27 cellular contexts compared by ENCODE assay signal in the genomic region with DNA sequence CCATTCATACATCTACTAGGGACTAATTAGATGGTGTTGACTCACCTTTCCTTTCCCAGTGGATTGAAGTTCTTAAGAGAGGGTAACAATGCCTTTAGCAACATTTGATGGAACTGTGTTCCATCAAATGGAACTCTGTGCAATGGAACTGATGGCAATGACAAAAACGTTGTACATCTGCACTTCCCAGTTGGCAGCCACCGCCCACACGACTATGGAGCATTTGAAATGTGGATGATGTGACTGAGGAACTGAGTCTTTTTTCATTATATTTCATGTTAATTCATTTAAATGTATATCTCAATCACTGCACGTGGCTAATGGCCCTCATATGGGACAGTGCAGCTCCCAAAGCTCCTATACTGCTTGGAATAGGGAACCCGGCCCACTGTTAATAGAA. TPM values are rescaled to one million over a fixed set of nuclear protein-coding genes. Genes with fewer than 3 reads are reported as not detected.
A peak's percentile ranks its signal among the peaks of the same experiment; 100 is the strongest.
DNase-seq lines count a peak whose midpoint lies in the region; ATAC-seq and TF ChIP-seq lines count a peak whose summit lies in the region.
"Had no signal": no experiment of that assay in that cellular context is flagged by ENCODE, and none has a peak within 500 bp of the region (broad histone marks: within the 10 kb centered on the region; RNA-seq: fewer than 3 reads in every experiment).

No MANE protein-coding gene starts in this region.

- H3K9me3 Mint-ChIP-seq in neural progenitor cell: peaks cover 15% of the 10 kb centered on the region
- H3K9me3 Mint-ChIP-seq: CD4-positive, alpha-beta memory T cell; CD8-positive, alpha-beta memory T cell had no signal

- H3K27me3 ChIP-seq in neural progenitor cell (no peaks in the 10 kb centered on the region), upper lobe of right lung (no peaks in the 10 kb centered on the region)
- H3K27me3 ChIP-seq: BE2C, BLaER1 had no signal

- no peaks in the 10 kb centered on the region for H3K36me3 ChIP-seq in neural progenitor cell
- H3K36me3 ChIP-seq in upper lobe of right lung: no peaks in the 10 kb centered on the region
- H3K36me3 ChIP-seq: BE2C, BLaER1 had no signal

- no peak overlapping the region for H3K4me3 Mint-ChIP-seq in neural progenitor cell
- H3K4me3 Mint-ChIP-seq: CD14-positive monocyte; CD4-positive, alpha-beta memory T cell; CD4-positive, CD25-positive, alpha-beta regulatory T cell; CD8-positive, alpha-beta memory T cell had no signal

- DNase-seq in Ammon's horn (ENCODE audit: low spot score): peak; percentile 53
- DNase-seq in RPMI7951 (ENCODE audit: low read depth): peak; percentile 34
- DNase-seq in neural progenitor cell (ENCODE audit: low spot score): no peak
- DNase-seq in renal cortical epithelial cell (ENCODE audit: low read depth): peak; percentile 59
- DNase-seq in NCI-H1417 treated with DMSO at 0.1 percent for 48 hours (lab: John Stamatoyannopoulos, UW): no peak
- DNase-seq in H4 (ENCODE audit: low spot score): no peak
- no peak for DNase-seq in upper lobe of right lung
- DNase-seq: AML-193; BE2C; C1 segment of cervical spinal cord; CD4-positive, alpha-beta memory T cell; CD4-positive, CD25-positive, alpha-beta regulatory T cell; CD8-positive, alpha-beta memory T cell; COR-L47; DMS 273 treated with DMSO at 0.1 percent for 48 hours; DMS153; DMS53; DMS79; DND-41; EL; GDM1 had no signal

- H3K27ac ChIP-seq in neural progenitor cell: no peak overlapping the region
- no peak overlapping the region for H3K27ac ChIP-seq in upper lobe of right lung
- H3K27ac ChIP-seq: 22Rv1, A549, BLaER1 had no signal

- no peaks in the 10 kb centered on the region for H4K20me1 ChIP-seq in neural progenitor cell (ENCODE audit: low read depth)
- H4K20me1 ChIP-seq: BLaER1 had no signal

- H3K4me1 Mint-ChIP-seq in neural progenitor cell: no peaks in the 10 kb centered on the region
- H3K4me1 Mint-ChIP-seq: CD14-positive monocyte; CD4-positive, alpha-beta memory T cell; CD4-positive, CD25-positive, alpha-beta regulatory T cell; CD8-positive, alpha-beta memory T cell had no signal

- no peaks in the 10 kb centered on the region for H3K36me3 Mint-ChIP-seq in neural progenitor cell
- H3K36me3 Mint-ChIP-seq: CD14-positive monocyte; CD4-positive, alpha-beta memory T cell had no signal

- H3K9me3 ChIP-seq in neural progenitor cell (ENCODE audit: low read depth): no peaks in the 10 kb centered on the region
- no peaks in the 10 kb centered on the region for H3K9me3 ChIP-seq in upper lobe of right lung
- H3K9me3 ChIP-seq: BE2C, BLaER1 had no signal

- H2AFZ ChIP-seq in neural progenitor cell (replicated peaks): no peak overlapping the region

- intact Hi-C loops in upper lobe of right lung (cut with DNase I): no loop called here

- peak overlapping the region; percentile 17 for H3K4me2 ChIP-seq in neural progenitor cell
- H3K4me2 ChIP-seq: A549, BLaER1 had no signal

- peaks cover 2% of the 10 kb centered on the region for H3K27me3 Mint-ChIP-seq in neural progenitor cell (ENCODE audit: insufficient read depth, low read depth)
- H3K27me3 Mint-ChIP-seq: CD4-positive, alpha-beta memory T cell; CD8-positive, alpha-beta memory T cell had no signal

- no peak for TF ChIP-seq CTCF in neural progenitor cell (IDR thresholded peaks at IDR 0.05)
- no peak for TF ChIP-seq CTCF in upper lobe of right lung (IDR thresholded peaks at IDR 0.05)

- H3K4me3 ChIP-seq in neural progenitor cell (no peak overlapping the region), upper lobe of right lung (no peak overlapping the region)
- H3K4me3 ChIP-seq: A549, BLaER1, GM12878 had no signal

- H3K9ac ChIP-seq in neural progenitor cell: no peak overlapping the region
- H3K9ac ChIP-seq: BLaER1 had no signal

- ATAC-seq in HG03045 (IDR thresholded peaks at IDR 0.05; ENCODE audit: unreplicated experiment): no peak
- ATAC-seq in upper lobe of right lung: no peak
- ATAC-seq: A549, GM12878 had no signal

- H3K4me1 ChIP-seq in neural progenitor cell (peaks cover 16% of the 10 kb centered on the region), upper lobe of right lung (no peaks in the 10 kb centered on the region)
- H3K4me1 ChIP-seq: BLaER1 had no signal

- H3K79me2 ChIP-seq in neural progenitor cell (ENCODE audit: low read depth): no peaks in the 10 kb centered on the region

- H3K27ac Mint-ChIP-seq in neural progenitor cell: no peak overlapping the region
- H3K27ac Mint-ChIP-seq: CD14-positive monocyte; CD4-positive, alpha-beta memory T cell; CD4-positive, CD25-positive, alpha-beta regulatory T cell; CD8-positive, alpha-beta memory T cell had no signal

- H3F3A ChIP-seq in neural progenitor cell (ENCODE audit: low read depth): peaks cover 12% of the 10 kb centered on the region

RNA-seq across cellular contexts. Expression of a gene that starts 39.0 kb away (rescaled TPM):
- 18.4 and 19.8 TPM in 2 replicates for total RNA-seq in RPMI7951 (2014; rRNA removed; shearing (Covaris generic))
- 38.9 and 47.6 TPM in 2 replicates for total RNA-seq in neural progenitor cell (ENCODE audit: low replicate concordance)
- 30.0 and 47.1 TPM in 2 replicates for total RNA-seq in renal cortical epithelial cell
- 14.1 and 19.1 TPM in 2 replicates for total RNA-seq in H4 (2014; rRNA removed; shearing (Covaris generic))
- total RNA-seq in upper lobe of right lung: 28.5 TPM

Comparison
In these comparisons a context has a peak if more than half of its experiments do, and no peak if none do; other contexts are left out.
1. DNase-seq: peak in Ammon's horn (single experiment), RPMI7951 (single experiment) and renal cortical epithelial cell (single experiment); none in neural progenitor cell (single experiment), NCI-H1417 treated with DMSO at 0.1 percent for 48 hours (single experiment), H4 (single experiment) and upper lobe of right lung (single experiment).